8 cellular contexts compared by ENCODE assay signal in the genomic region with DNA sequence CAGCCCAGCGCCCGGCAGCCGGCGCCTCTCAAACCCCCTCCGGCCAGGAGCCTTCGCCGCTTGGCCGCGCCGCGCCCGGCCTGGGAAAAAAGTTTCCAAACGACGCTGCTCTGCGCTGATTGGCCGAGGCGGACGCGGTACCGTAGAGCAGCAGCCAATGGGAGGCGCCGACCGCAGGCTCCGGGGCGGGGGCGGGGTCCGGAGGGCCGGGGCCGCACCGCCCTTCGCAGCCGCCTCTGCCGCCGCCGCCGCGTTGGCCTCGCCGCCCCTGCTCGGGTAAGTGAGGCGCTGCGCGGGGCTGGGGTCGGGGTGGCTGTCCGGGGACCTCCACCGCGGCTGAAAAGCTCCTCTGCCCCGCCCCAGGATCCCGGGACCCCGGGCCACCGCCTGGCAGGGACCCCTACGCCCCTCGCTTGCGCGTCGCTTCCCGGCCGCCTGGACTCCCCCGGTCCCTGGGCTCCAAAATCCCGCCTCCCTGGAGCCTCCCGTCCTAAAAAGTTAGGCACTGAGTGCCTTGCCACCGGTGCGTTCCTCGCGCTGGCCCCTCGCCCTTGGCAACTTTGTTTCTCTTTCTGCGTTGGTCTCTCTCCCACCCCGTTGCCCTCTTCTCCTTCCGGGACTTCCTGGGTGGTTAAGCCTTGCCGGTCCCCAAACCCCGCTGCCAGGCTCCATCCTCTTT. TPM values are rescaled to one million over a fixed set of nuclear protein-coding genes. Genes with fewer than 3 reads are reported as not detected.
DNase-seq lines count a peak whose midpoint lies in the region; ATAC-seq and TF ChIP-seq lines count a peak whose summit lies in the region.

Gene NDE1, plus strand, starts transcription at position 227 of the 679 bp plus-strand sequence. CDS start 14,534 bp downstream, outside the sequence.

- H3K4me1 Mint-ChIP-seq in activated naive CD8-positive, alpha-beta T cell treated with anti-CD3 and anti-CD28 coated beads for 36 hours: peaks cover 34% of the 10 kb centered on the region

- WGBS in ovary, 3 donors: 1% methylated on average over 51 to 71 of the region's 71 CpGs

- no peak for TF ChIP-seq CTCF in SU-DHL-6 (IDR thresholded peaks at IDR 0.05; ENCODE audit: insufficient read depth, low read length, poor library complexity, severe bottlenecking)
- no peak for TF ChIP-seq CTCF in ovary (IDR thresholded peaks at IDR 0.05)
- no peak for TF ChIP-seq CTCF in thoracic aorta (IDR thresholded peaks at IDR 0.05)

- H3K36me3 Mint-ChIP-seq in activated naive CD8-positive, alpha-beta T cell treated with anti-CD3 and anti-CD28 coated beads for 36 hours: peaks cover 11% of the 10 kb centered on the region

- no peak for TF ChIP-seq EP300 in ovary (IDR thresholded peaks at IDR 0.05)

- H3K9me3 ChIP-seq in SU-DHL-6 (ENCODE audit: insufficient read depth, low read length): no peaks in the 10 kb centered on the region
- H3K9me3 ChIP-seq in ovary: no peaks in the 10 kb centered on the region
- H3K9me3 ChIP-seq in thoracic aorta: no peaks in the 10 kb centered on the region

- H3K9me3 Mint-ChIP-seq in activated naive CD8-positive, alpha-beta T cell treated with anti-CD3 and anti-CD28 coated beads for 36 hours: no peaks in the 10 kb centered on the region

- H3K27me3 Mint-ChIP-seq in activated naive CD8-positive, alpha-beta T cell treated with anti-CD3 and anti-CD28 coated beads for 36 hours: no peaks in the 10 kb centered on the region

- no peaks in the 10 kb centered on the region; the same call in 1 of the 2 replicates for H4K20me1 ChIP-seq in SU-DHL-6 (ENCODE audit: low read depth, low read length)

- DNase-seq in HEK293T (ENCODE audit: extremely low spot score) (peak; percentile 92), NAMALWA (ENCODE audit: low spot score) (peak; percentile 89), Right ventricle myocardium inferior (ENCODE audit: missing footprints) (peak; percentile 97), ovary (peak; percentile 87 to 94 (median 91)), thoracic aorta (ENCODE audit: low spot score) (peak; percentile 53)
- DNase-seq in activated naive CD8-positive, alpha-beta T cell treated with anti-CD3 and anti-CD28 coated beads for 36 hours: peak; percentile 86

- H3K4me3 ChIP-seq in GM08714 (ENCODE audit: low read length): peak within 1 kb of the TSS; percentile 83
- H3K4me3 ChIP-seq in SU-DHL-6 (ENCODE audit: insufficient read depth, low read length, poor library complexity, severe bottlenecking): peak within 1 kb of the TSS; percentile 97
- peak within 1 kb of the TSS; percentile 73 for H3K4me3 ChIP-seq in ovary
- peak within 1 kb of the TSS; percentile 94 for H3K4me3 ChIP-seq in thoracic aorta

- H2AFZ ChIP-seq in SU-DHL-6 (ENCODE audit: low read depth, low read length, severe bottlenecking): peak within 1 kb of the TSS; percentile 46

- H3K36me3 ChIP-seq in SU-DHL-6 (ENCODE audit: low read length): no peaks in the 10 kb centered on the region
- H3K36me3 ChIP-seq in ovary: no peaks in the 10 kb centered on the region
- no peaks in the 10 kb centered on the region for H3K36me3 ChIP-seq in thoracic aorta

- H3K27ac ChIP-seq in SU-DHL-6 (ENCODE audit: low read depth, low read length): peak within 1 kb of the TSS; percentile 71
- peak within 1 kb of the TSS; percentile 77 to 89 for H3K27ac ChIP-seq in ovary
- peak within 1 kb of the TSS; percentile 80 to 86 for H3K27ac ChIP-seq in thoracic aorta

- intact Hi-C loops in Right ventricle myocardium inferior (cut with DNase I) (no loop called here), ovary (cut with DNase I) (no loop called here)

- POLR2A ChIA-PET in HEK293T (lab: Yijun Ruan, JAX): interaction anchor here (0.8 kb wide), 1 partner anchor 11 kb away, joined by 3 read pairs; no protein-coding TSS in a partner anchor

- ATAC-seq in Right ventricle myocardium inferior (peak; percentile 100), thoracic aorta (ENCODE audit: insufficient number of reproducible peaks, low FRiP score, low read depth) (peak; percentile 95)

- H3K27me3 ChIP-seq in SU-DHL-6 (ENCODE audit: low read length): no peaks in the 10 kb centered on the region
- no peaks in the 10 kb centered on the region for H3K27me3 ChIP-seq in ovary
- no peaks in the 10 kb centered on the region for H3K27me3 ChIP-seq in thoracic aorta (replicated peaks; ENCODE audit: insufficient read depth)

- peaks cover 4% of the 10 kb centered on the region for H3K4me1 ChIP-seq in ovary (ENCODE audit: insufficient read depth)
- peaks cover 18 to 34% of the 10 kb centered on the region in 2 donors for H3K4me1 ChIP-seq in thoracic aorta (ENCODE audit: control insufficient read depth in 1 of 2, low read depth in 2 of 2)

- H3F3A ChIP-seq in SU-DHL-6 (ENCODE audit: insufficient read depth): peaks cover 8% of the 10 kb centered on the region; the same call in 1 of the 2 replicates

- H3K27ac Mint-ChIP-seq in activated naive CD8-positive, alpha-beta T cell treated with anti-CD3 and anti-CD28 coated beads for 36 hours: peak within 1 kb of the TSS; percentile 99

- peak within 1 kb of the TSS; percentile 100 for H3K4me3 Mint-ChIP-seq in activated naive CD8-positive, alpha-beta T cell treated with anti-CD3 and anti-CD28 coated beads for 36 hours

- no peaks in the 10 kb centered on the region for H3K9me2 ChIP-seq in SU-DHL-6 (replicated peaks; ENCODE audit: insufficient read depth, low read length)

- peak; percentile 48 for TF ChIP-seq POLR2A in ovary (IDR thresholded peaks at IDR 0.05)

- CTCF ChIA-PET in HEK293T (lab: Yijun Ruan, JAX): interaction anchor here (1.1 kb wide), 1 partner anchor 161 kb away, joined by 7 read pairs; no protein-coding TSS in a partner anchor

- H3K9ac ChIP-seq in SU-DHL-6 (ENCODE audit: low read length): peak within 1 kb of the TSS; percentile 93

- peak within 1 kb of the TSS; percentile 76 for H3K4me2 ChIP-seq in SU-DHL-6 (ENCODE audit: low read depth, low read length, poor library complexity, severe bottlenecking)

- H3K79me2 ChIP-seq in SU-DHL-6 (ENCODE audit: insufficient read depth, low read length): peaks cover 50% of the 10 kb centered on the region

TF ChIP-seq in HEK293T, 16 proteins besides CTCF, POLR2A, EP300 and RAD21:
- no peak for TF ChIP-seq ARNT (IDR thresholded peaks at IDR 0.05)
- peak; percentile 77 for TF ChIP-seq L3MBTL2 (conservative IDR thresholded peaks at IDR 0.05)
- TF ChIP-seq ELF4 (IDR thresholded peaks at IDR 0.05): no peak
- TF ChIP-seq SUZ12 (IDR thresholded peaks at IDR 0.05): no peak
- no peak for TF ChIP-seq BHLHE40 (IDR thresholded peaks at IDR 0.05; ENCODE audit: borderline replicate concordance)
- TF ChIP-seq ZNF384 (IDR thresholded peaks at IDR 0.05): no peak
- TF ChIP-seq FOXM1 (IDR thresholded peaks at IDR 0.05; ENCODE audit: borderline replicate concordance): peak; percentile 96
- TF ChIP-seq TARDBP (IDR thresholded peaks at IDR 0.05): no peak
- no peak for TF ChIP-seq FOXA1 (IDR thresholded peaks at IDR 0.05)
- no peak for TF ChIP-seq CTBP1 (IDR thresholded peaks at IDR 0.05; ENCODE audit: borderline replicate concordance)
- no peak for TF ChIP-seq LEF1 (IDR thresholded peaks at IDR 0.05; ENCODE audit: borderline replicate concordance)
- no peak for TF ChIP-seq NFRKB (IDR thresholded peaks at IDR 0.05)
- no peak for TF ChIP-seq HDGF (IDR thresholded peaks at IDR 0.05; ENCODE audit: borderline replicate concordance)
- no peak for TF ChIP-seq SP1 (IDR thresholded peaks at IDR 0.05)
TF ChIP-seq in HEK293T: peak in this region for 2.

RNA-seq across cellular contexts. Expression of gene NDE1, which starts in this region (rescaled TPM):
- 100 to 1,000 TPM; 115 to 117 TPM for total RNA-seq in activated naive CD8-positive, alpha-beta T cell treated with anti-CD3 and anti-CD28 coated beads for 36 hours
- total RNA-seq in Right ventricle myocardium inferior: 19.2 TPM
- 10 to 100 TPM; 11.7 to 26.7 (median 22.4) TPM for total RNA-seq in ovary
- 10 to 100 TPM in 1 of 2 donors, 1 to 10 TPM in 1; 9.8 to 31.9 TPM for polyA plus RNA-seq in ovary
- 10 to 100 TPM; 26.5 to 37.0 TPM for total RNA-seq in thoracic aorta

Comparison
In these comparisons a context has a peak if more than half of its experiments do, and no peak if none do; other contexts are left out.
1. Peak in every context shown above with its lines: DNase-seq, ATAC-seq, H3K4me3 ChIP-seq and H3K27ac ChIP-seq.